1 cellular context compared by ENCODE assay signal in genomic region chr1:172678990-172679772, GRCh38.
A peak's percentile ranks its signal among the peaks of the same experiment; 100 is the strongest.
TF ChIP-seq lines count a peak whose summit lies in the region.

No MANE protein-coding gene starts in this region.

TF ChIP-seq in K562, 482 proteins besides CTCF, POLR2A, EP300 and RAD21 (continued from another document and continues in another):
- TF ChIP-seq ATF6 (CRISPR knock-in tag; IDR thresholded peaks at IDR 0.05) (no peak), NFYB (IDR thresholded peaks at IDR 0.05; ENCODE audit: extremely low read depth, insufficient read length) (no peak), NFIC (IDR thresholded peaks at IDR 0.05) (peak; percentile 86), ZNF77 (CRISPR knock-in tag; IDR thresholded peaks at IDR 0.05) (no peak), MTA3 (IDR thresholded peaks at IDR 0.05; ENCODE audit: borderline replicate concordance) (no peak), HOMEZ (CRISPR knock-in tag; IDR thresholded peaks at IDR 0.05) (no peak), ZBTB12 (CRISPR knock-in tag; IDR thresholded peaks at IDR 0.05) (no peak), IFI16 (CRISPR knock-in tag; IDR thresholded peaks at IDR 0.05) (no peak), TBP (optimal IDR thresholded peaks at IDR 0.05; ENCODE audit: low read depth, low read length) (no peak), ZNF586 (CRISPR knock-in tag; conservative IDR thresholded peaks at IDR 0.05) (no peak), GABPB2 (CRISPR knock-in tag; conservative IDR thresholded peaks at IDR 0.05) (no peak), ZNF23 (CRISPR knock-in tag; IDR thresholded peaks at IDR 0.05) (no peak), VEZF1 (CRISPR knock-in tag; IDR thresholded peaks at IDR 0.05) (peak; percentile 73), ZBTB40 (IDR thresholded peaks at IDR 0.05) (no peak), ZBTB40 (CRISPR knock-in tag; IDR thresholded peaks at IDR 0.05) (no peak), EZH2 (IDR thresholded peaks at IDR 0.05; ENCODE audit: borderline replicate concordance, low read depth, low read length) (no peak), SPI1 (IDR thresholded peaks at IDR 0.05; ENCODE audit: borderline replicate concordance, low read depth, low read length) (no peak), CCAR2 (IDR thresholded peaks at IDR 0.05; ENCODE audit: low read depth, low read length) (no peak), RHOXF2B (CRISPR knock-in tag; conservative IDR thresholded peaks at IDR 0.05) (no peak), ZBTB8A (IDR thresholded peaks at IDR 0.05; ENCODE audit: partially characterized antibody) (no peak), FOXJ2 (tag; IDR thresholded peaks at IDR 0.05) (no peak), NFATC3 (IDR thresholded peaks at IDR 0.05) (no peak), TFAM (CRISPR knock-in tag; conservative IDR thresholded peaks at IDR 0.05) (no peak), RBBP5 (IDR thresholded peaks at IDR 0.05; ENCODE audit: borderline replicate concordance, insufficient read depth, low read length, poor library complexity, severe bottlenecking) (no peak), ZC3H11A (IDR thresholded peaks at IDR 0.05; ENCODE audit: low read depth, low read length) (no peak), FOXK2 (conservative IDR thresholded peaks at IDR 0.05 in 1 of 2, IDR thresholded peaks at IDR 0.05 in 1 of 2; ENCODE audit: low read depth in 2 of 2) (no peak), RUNX1 (IDR thresholded peaks at IDR 0.05; ENCODE audit: low read depth) (no peak), ZNF668 (CRISPR knock-in tag; IDR thresholded peaks at IDR 0.05) (no peak), FOXK1 (CRISPR knock-in tag; IDR thresholded peaks at IDR 0.05; ENCODE audit: borderline replicate concordance) (no peak), POLR3A (IDR thresholded peaks at IDR 0.05; ENCODE audit: borderline replicate concordance, extremely low read depth, insufficient read depth, insufficient read length) (no peak), CHCHD3 (CRISPR knock-in tag; IDR thresholded peaks at IDR 0.05) (no peak), POLR2G (IDR thresholded peaks at IDR 0.05; ENCODE audit: low read depth, low read length) (no peak), ADNP (tag; IDR thresholded peaks at IDR 0.05) (no peak; the same call in 1 of the 2 replicates), JUNB (CRISPR knock-in tag; conservative IDR thresholded peaks at IDR 0.05) (no peak), ELF4 (CRISPR knock-in tag; IDR thresholded peaks at IDR 0.05) (no peak), NCOA6 (IDR thresholded peaks at IDR 0.05) (no peak), ZNF445 (CRISPR knock-in tag; IDR thresholded peaks at IDR 0.05; ENCODE audit: low read depth) (no peak), TEAD2 (tag; IDR thresholded peaks at IDR 0.05) (no peak), RNF219 (CRISPR knock-in tag; IDR thresholded peaks at IDR 0.05) (no peak), HSF4 (CRISPR knock-in tag; IDR thresholded peaks at IDR 0.05; ENCODE audit: borderline replicate concordance) (no peak), ARHGAP35 (IDR thresholded peaks at IDR 0.05; ENCODE audit: partially characterized antibody) (no peak), HBP1 (CRISPR knock-in tag; IDR thresholded peaks at IDR 0.05) (no peak), EWSR1 (IDR thresholded peaks at IDR 0.05; ENCODE audit: borderline replicate concordance, low read depth, partially characterized antibody) (no peak), FOSL1 (tag; conservative IDR thresholded peaks at IDR 0.05) (no peak), GATAD2A (IDR thresholded peaks at IDR 0.05) (no peak), TAL1 (IDR thresholded peaks at IDR 0.05) (peak; percentile 18; the same call in 1 of the 2 replicates), MITF (IDR thresholded peaks at IDR 0.05) (peak; percentile 10; the same call in 1 of the 2 replicates)
